Comparison of ENCODE assay signal across 9 cellular contexts in genomic region chr1:204296431-204296988, GRCh38.
A peak's percentile ranks its signal among the peaks of the same experiment; 100 is the strongest.
DNase-seq lines count a peak whose midpoint lies in the region; TF ChIP-seq lines count a peak whose summit lies in the region.
"Had no signal": no experiment of that assay in that cellular context is flagged by ENCODE, and none has a peak within 500 bp of the region (broad histone marks: within the 10 kb centered on the region; RNA-seq: fewer than 3 reads in every experiment).

No MANE protein-coding gene starts in this region.

- DNase-seq in Ammon's horn (ENCODE audit: low spot score) (peak; percentile 71), NOMO-1 treated with dmso at 0.1 percent for 144 hours (lab: John Stamatoyannopoulos, UW; ENCODE audit: unreplicated experiment) (peak; percentile 7), fibroblast of lung (ENCODE audit: low read depth in 2 of 2) (peak; percentile 87 to 89), non-pigmented ciliary epithelial cell (ENCODE audit: low read depth) (peak; percentile 54), NCI-H1417 (lab: John Stamatoyannopoulos, UW) (no peak), NCI-H82 treated with DMSO at 0.1 percent for 48 hours (lab: John Stamatoyannopoulos, UW; ENCODE audit: unreplicated experiment) (no peak), endodermal cell (no peak)
- DNase-seq in activated naive CD4-positive, alpha-beta T cell (lab: John Stamatoyannopoulos, UW) = no peak
- DNase-seq: KG1 had no signal

- no peaks in the 10 kb centered on the region for H3K36me3 ChIP-seq in fibroblast of lung (ENCODE audit: control insufficient read depth, insufficient read depth, low read length)
- no peaks in the 10 kb centered on the region for H3K36me3 ChIP-seq in endodermal cell (ENCODE audit: control insufficient read depth, insufficient read depth, low read length)

- H3K4me3 ChIP-seq in fibroblast of lung (replicated peaks in 1 of 4; ENCODE audit: control extremely low read depth in 1 of 4, insufficient read depth in 1 of 4, low read depth in 3 of 4, low read length in 4 of 4) (no peak overlapping the region), endodermal cell (ENCODE audit: low read length) (no peak overlapping the region)

- H3K79me2 ChIP-seq in fibroblast of lung (ENCODE audit: control insufficient read depth, insufficient read depth, low read length) = no peaks in the 10 kb centered on the region

- no peak overlapping the region for H2AFZ ChIP-seq in fibroblast of lung (ENCODE audit: low read length)

- H3K27me3 Mint-ChIP-seq in endodermal cell (ENCODE audit: insufficient read depth) = peaks cover 4% of the 10 kb centered on the region

- no peak overlapping the region for H3K27ac Mint-ChIP-seq in endodermal cell

- no peak overlapping the region for H3K27ac ChIP-seq in fibroblast of lung (ENCODE audit: insufficient read depth, low read length)
- no peak overlapping the region for H3K27ac ChIP-seq in endodermal cell (ENCODE audit: low read depth, low read length)

- H3K4me3 Mint-ChIP-seq in endodermal cell = no peak overlapping the region

- H3K9ac ChIP-seq in fibroblast of lung (ENCODE audit: insufficient read depth, low read length) (no peak overlapping the region), endodermal cell (ENCODE audit: extremely low read depth, low read length, poor library complexity, severe bottlenecking) (no peak overlapping the region)

- 20 to 77% methylated on average over 1 to 7 of the region's 7 CpGs for whole genome bisulfite sequencing in endodermal cell (ENCODE audit: insufficient coverage in 1 of 2, insufficient read length in 1 of 2), 2 experiments

- no peak for TF ChIP-seq CTCF in fibroblast of lung (conservative IDR thresholded peaks at IDR 0.05 in 1 of 2, IDR thresholded peaks at IDR 0.05 in 1 of 2; ENCODE audit: low read depth in 1 of 2, low read length in 2 of 2)
- no peak for TF ChIP-seq CTCF in endodermal cell (conservative IDR thresholded peaks at IDR 0.05)

- peaks cover 34% of the 10 kb centered on the region for H3K4me1 Mint-ChIP-seq in endodermal cell

- H3K27me3 ChIP-seq in fibroblast of lung (ENCODE audit: control insufficient read depth, insufficient read depth, low read length) (no peaks in the 10 kb centered on the region), endodermal cell (ENCODE audit: control insufficient read depth, insufficient read depth, low read length, poor library complexity, severe bottlenecking) (peaks cover 12% of the 10 kb centered on the region)

- no peaks in the 10 kb centered on the region for H3K9me3 Mint-ChIP-seq in endodermal cell

- H3K4me1 ChIP-seq in fibroblast of lung (ENCODE audit: control insufficient read depth, extremely low read depth, insufficient read depth, low read length) = peaks cover 34% of the 10 kb centered on the region
- peaks cover 4% of the 10 kb centered on the region for H3K4me1 ChIP-seq in endodermal cell (ENCODE audit: control insufficient read depth, insufficient read depth, low read length)

- H3K9me3 ChIP-seq in fibroblast of lung (ENCODE audit: control insufficient read depth, insufficient read depth, low read depth, low read length) (no peaks in the 10 kb centered on the region), endodermal cell (ENCODE audit: control insufficient read depth, low read length) (no peaks in the 10 kb centered on the region)

- no peaks in the 10 kb centered on the region for H3K36me3 Mint-ChIP-seq in endodermal cell (ENCODE audit: low read depth)

- peak overlapping the region; percentile 9 for H3K4me2 ChIP-seq in fibroblast of lung (ENCODE audit: extremely low read depth, insufficient read depth, low read length)

- H4K20me1 ChIP-seq in fibroblast of lung (ENCODE audit: control insufficient read depth, extremely low read depth, insufficient read depth, low read length) = no peaks in the 10 kb centered on the region

Comparison
In these comparisons a context has a peak if more than half of its experiments do, and no peak if none do; other contexts are left out.
1. DNase-seq: peak in Ammon's horn (single experiment), NOMO-1 treated with dmso at 0.1 percent for 144 hours (single experiment), fibroblast of lung (2 of 2) and non-pigmented ciliary epithelial cell (single experiment); none in NCI-H1417 (0 of 3), NCI-H82 treated with DMSO at 0.1 percent for 48 hours (single experiment), endodermal cell (single experiment) and activated naive CD4-positive, alpha-beta T cell (0 of 4).